In the genomic region with DNA sequence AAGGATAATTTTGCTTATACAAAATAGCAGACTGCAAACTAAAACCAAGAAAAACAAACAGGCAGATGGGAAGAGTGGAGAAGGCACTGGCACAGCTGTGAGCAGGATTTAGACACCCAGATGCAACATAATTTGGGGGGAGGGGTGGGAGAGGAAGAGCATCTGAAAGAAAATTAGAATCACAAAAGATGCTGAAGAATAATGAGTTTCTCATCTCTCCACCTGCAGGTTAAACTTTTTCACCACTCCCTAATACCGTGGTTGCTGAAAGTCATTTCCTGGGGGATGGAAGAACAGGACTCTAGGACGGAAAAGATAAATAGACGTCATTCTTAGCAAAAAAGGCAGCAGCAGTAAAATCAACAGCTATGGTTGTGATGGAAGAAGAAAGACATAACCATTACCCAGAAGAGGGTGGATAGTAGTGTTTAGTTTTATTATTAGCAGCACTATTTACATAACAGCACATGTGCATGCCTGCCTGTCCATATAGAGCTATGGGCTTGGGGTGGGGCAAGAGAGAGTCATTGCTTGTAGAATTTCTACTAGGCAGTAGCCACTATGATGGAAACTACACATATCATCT, we compare ENCODE assay signal across 10 cellular contexts.
DNase-seq lines count a peak whose midpoint lies in the region; ATAC-seq and TF ChIP-seq lines count a peak whose summit lies in the region.
"Had no signal": no experiment of that assay in that cellular context is flagged by ENCODE, and none has a peak within 500 bp of the region (broad histone marks: within the 10 kb centered on the region; RNA-seq: fewer than 3 reads in every experiment).

No MANE protein-coding gene starts in this region.

- in situ Hi-C loops in GM23248 (cut with MboI): loop anchor here (10.0 kb wide), 1 partner anchor 204 kb away; no protein-coding TSS in a partner anchor

- H3K4me3 Mint-ChIP-seq in chondrocyte (ENCODE audit: unreplicated experiment): no peak overlapping the region
- H3K4me3 Mint-ChIP-seq in Caco-2 (ENCODE audit: unreplicated experiment): no peak overlapping the region

- no peaks in the 10 kb centered on the region for H3K27me3 ChIP-seq in GM23248 (replicated peaks; ENCODE audit: insufficient read depth)
- H3K27me3 ChIP-seq in osteoblast (ENCODE audit: insufficient read depth, low read length): no peaks in the 10 kb centered on the region
- no peaks in the 10 kb centered on the region for H3K27me3 ChIP-seq in Caco-2 (replicated peaks; ENCODE audit: control insufficient read depth, insufficient read depth, low read length)

- H3K9me3 ChIP-seq in GM23248 (ENCODE audit: low read depth) (no peaks in the 10 kb centered on the region), osteoblast (ENCODE audit: low read depth, low read length) (no peaks in the 10 kb centered on the region), Caco-2 (peaks cover 4% of the 10 kb centered on the region; the same call in 1 of the 2 replicates)
- H3K9me3 ChIP-seq: neutrophil had no signal

- POLR2A ChIA-PET in Caco-2 (lab: Charles Lee): interaction anchor here (0.6 kb wide), 1 partner anchor 745 kb away, joined by 9 read pairs; no protein-coding TSS in a partner anchor

- H3K4me2 ChIP-seq in GM23248 (ENCODE audit: unreplicated experiment) (peak overlapping the region; percentile 84), osteoblast (ENCODE audit: insufficient read depth, low read length) (peak overlapping the region; percentile 53)

- H3K9me3 Mint-ChIP-seq in chondrocyte (ENCODE audit: low read depth) (no peaks in the 10 kb centered on the region), Caco-2 (ENCODE audit: unreplicated experiment) (no peaks in the 10 kb centered on the region)

- intact Hi-C loops in Caco-2 (cut with micrococcal nuclease; ENCODE audit: unreplicated experiment): no loop called here

- H3K4me1 ChIP-seq in GM23248 (ENCODE audit: insufficient read depth) (peaks cover 25% of the 10 kb centered on the region), osteoblast (ENCODE audit: insufficient read depth, low read length) (peaks cover 33% of the 10 kb centered on the region), Caco-2 (no peaks in the 10 kb centered on the region; the same call in 1 of the 2 replicates)

- H4K20me1 ChIP-seq in GM23248 (ENCODE audit: insufficient read depth) (no peaks in the 10 kb centered on the region), osteoblast (ENCODE audit: insufficient read depth, low read length) (no peaks in the 10 kb centered on the region)

- no TSS peak for BruUV-seq in Caco-2 (replicated peaks; lab: Mats Ljungman, UMichigan)

- H3K36me3 Mint-ChIP-seq in chondrocyte (ENCODE audit: low read depth) (no peaks in the 10 kb centered on the region), Caco-2 (ENCODE audit: insufficient read depth, unreplicated experiment) (no peaks in the 10 kb centered on the region)

- CTCF ChIA-PET in Caco-2 (lab: Charles Lee): no interaction called here

- peaks cover 15% of the 10 kb centered on the region; the same call in 1 of the 2 replicates for H3F3A ChIP-seq in GM23248 (ENCODE audit: insufficient read depth)

- no peak overlapping the region; the same call in 1 of the 2 replicates for H2AFZ ChIP-seq in GM23248
- no peak overlapping the region for H2AFZ ChIP-seq in osteoblast (ENCODE audit: low read length)

- H3K9ac ChIP-seq in GM23248: no peak overlapping the region

- 78 to 83% methylated on average over 3 of the region's 3 CpGs for WGBS in GM23248 (ENCODE audit: low coverage in 1 of 2, low lambda C conversion rate in 2 of 2, missing lambda C conversion rate in 2 of 2), 2 experiments

- H3K79me2 ChIP-seq in GM23248 (ENCODE audit: insufficient read depth): no peaks in the 10 kb centered on the region
- no peaks in the 10 kb centered on the region for H3K79me2 ChIP-seq in osteoblast (ENCODE audit: insufficient read depth, low read length)

- H3K4me1 Mint-ChIP-seq in chondrocyte (ENCODE audit: low read depth): peaks cover 30% of the 10 kb centered on the region
- H3K4me1 Mint-ChIP-seq in Caco-2 (ENCODE audit: low read depth, unreplicated experiment): no peaks in the 10 kb centered on the region

- peak overlapping the region; percentile 44; the same call in 1 of the 2 replicates for H3K27ac ChIP-seq in GM23248
- H3K27ac ChIP-seq in osteoblast (ENCODE audit: low read depth, low read length): peak overlapping the region; percentile 47
- H3K27ac ChIP-seq: neutrophil had no signal

- peak overlapping the region; percentile 13 for H3K27ac Mint-ChIP-seq in chondrocyte (ENCODE audit: unreplicated experiment)
- no peak overlapping the region for H3K27ac Mint-ChIP-seq in Caco-2 (ENCODE audit: unreplicated experiment)

- no peaks in the 10 kb centered on the region for H3K9me2 ChIP-seq in GM23248 (ENCODE audit: insufficient read depth)

- H3K27me3 Mint-ChIP-seq in chondrocyte (ENCODE audit: low read depth): no peaks in the 10 kb centered on the region
- H3K27me3 Mint-ChIP-seq in Caco-2 (ENCODE audit: insufficient read depth, unreplicated experiment): no peaks in the 10 kb centered on the region

- no peak for ATAC-seq in GM18861 (IDR thresholded peaks at IDR 0.05; ENCODE audit: unreplicated experiment)

- no peak for DNase-seq in GM23248
- peak; percentile 32 for DNase-seq in NCI-H748 treated with DMSO at 0.1 percent for 48 hours (lab: John Stamatoyannopoulos, UW)
- no peak for DNase-seq in chondrocyte (ENCODE audit: low spot score)
- DNase-seq in osteoblast (ENCODE audit: insufficient read length, low spot score, missing footprints): peak; percentile 81
- no peak for DNase-seq in stimulated activated naive CD4-positive, alpha-beta T cell treated with Interleukin-2 at 50 U/mL for 16 hours (lab: John Stamatoyannopoulos, UW)
- no peak for DNase-seq in Caco-2

- peak; percentile 8 for TF ChIP-seq CTCF in chondrocyte (IDR thresholded peaks at IDR 0.05)
- TF ChIP-seq CTCF in osteoblast (IDR thresholded peaks at IDR 0.05; ENCODE audit: extremely low read depth, low read depth, low read length): no peak
- no peak for TF ChIP-seq CTCF in Caco-2 (IDR thresholded peaks at IDR 0.05; ENCODE audit: insufficient read depth in 1 of 2, low read depth in 1 of 2, low read length in 1 of 2, severe bottlenecking in 1 of 2, unreplicated experiment in 1 of 2)

- H3K36me3 ChIP-seq in GM23248 (ENCODE audit: low read depth): no peaks in the 10 kb centered on the region
- no peaks in the 10 kb centered on the region for H3K36me3 ChIP-seq in osteoblast (ENCODE audit: insufficient read depth, low read length)
- no peaks in the 10 kb centered on the region for H3K36me3 ChIP-seq in Caco-2 (ENCODE audit: control insufficient read depth, insufficient read depth, low read length)
- H3K36me3 ChIP-seq: neutrophil had no signal

- H3K4me3 ChIP-seq in GM23248 (peak overlapping the region; percentile 51; the same call in 1 of the 2 replicates), osteoblast (ENCODE audit: insufficient read depth, low read length) (peak overlapping the region; percentile 9), Caco-2 (ENCODE audit: low read depth, low read length) (no peak overlapping the region)
- H3K4me3 ChIP-seq: lung, skin epidermis had no signal

Comparison
In these comparisons a context has a peak if more than half of its experiments do, and no peak if none do; other contexts are left out.
1. DNase-seq: peak in NCI-H748 treated with DMSO at 0.1 percent for 48 hours (single experiment) and osteoblast (single experiment); none in GM23248 (single experiment), chondrocyte (single experiment), stimulated activated naive CD4-positive, alpha-beta T cell treated with Interleukin-2 at 50 U/mL for 16 hours (single experiment) and Caco-2 (0 of 2).